Comparison of ENCODE assay signal across 20 cellular contexts in the genomic region with DNA sequence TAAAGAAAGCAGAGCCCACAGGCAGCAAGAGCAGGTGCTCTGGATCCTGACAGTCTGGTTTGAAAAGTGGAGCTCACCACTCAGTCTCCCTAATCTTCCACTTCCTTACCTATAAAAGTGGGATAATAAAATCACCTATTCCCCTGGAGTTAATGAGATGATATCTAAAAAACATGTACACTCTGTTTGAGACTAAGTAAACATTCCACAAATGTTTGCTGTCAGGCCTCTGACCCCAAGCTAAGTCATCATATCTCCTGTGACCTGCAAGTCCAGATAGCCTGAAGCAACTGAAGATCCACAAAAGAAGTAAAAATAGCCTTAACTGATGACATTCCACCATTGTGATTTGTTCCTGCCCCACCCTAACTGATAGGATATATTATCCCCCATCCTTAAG.
DNase-seq lines count a peak whose midpoint lies in the region; ATAC-seq lines count a peak whose summit lies in the region.
"Had no signal": no experiment of that assay in that cellular context is flagged by ENCODE, and none has a peak within 500 bp of the region (broad histone marks: within the 10 kb centered on the region; RNA-seq: fewer than 3 reads in every experiment).

No MANE protein-coding gene starts in this region.

- no peaks in the 10 kb centered on the region for H3K9me2 ChIP-seq in GM23248 (ENCODE audit: insufficient read depth)

- no peak overlapping the region for H3K27ac ChIP-seq in GM23248
- H3K27ac ChIP-seq: psoas muscle, upper lobe of right lung had no signal

- no peak overlapping the region for H3K4me2 ChIP-seq in GM23248 (ENCODE audit: unreplicated experiment)

- no peaks in the 10 kb centered on the region for H4K20me1 ChIP-seq in GM23248 (ENCODE audit: insufficient read depth)

- no peak overlapping the region for H3K9ac ChIP-seq in GM23248

- intact Hi-C loops in head of caudate nucleus (cut with DNase I): no loop called here

- no peaks in the 10 kb centered on the region for H3K9me3 ChIP-seq in GM23248 (ENCODE audit: low read depth)
- H3K9me3 ChIP-seq: psoas muscle, upper lobe of right lung had no signal

- H3K27ac Mint-ChIP-seq in T-cell: no peak overlapping the region
- H3K27ac Mint-ChIP-seq: activated T-helper 17 cell treated with anti-CD3 and anti-CD28 coated beads, Interleukin-2, amount 50 U/mL, for 72 hours; CD4-positive, CD25-positive, alpha-beta regulatory T cell; H9; nephron progenitor cell; T-helper 17 cell had no signal

- peaks cover 45% of the 10 kb centered on the region for H3K4me1 ChIP-seq in GM23248 (ENCODE audit: insufficient read depth)
- H3K4me1 ChIP-seq: psoas muscle, upper lobe of right lung had no signal

- CTCF ChIA-PET in T-cell (lab: Charles Lee): no interaction called here

- no peaks in the 10 kb centered on the region for H3K27me3 ChIP-seq in GM23248 (replicated peaks; ENCODE audit: insufficient read depth)
- H3K27me3 ChIP-seq: upper lobe of right lung had no signal

- no peaks in the 10 kb centered on the region for H3K36me3 Mint-ChIP-seq in T-cell
- H3K36me3 Mint-ChIP-seq: CD4-positive, CD25-positive, alpha-beta regulatory T cell; stimulated activated naive B cell treated with anti-CD40 and anti-IgM and Interleukin-4, amounts not matched to agents 10 μg/mL and 1 μg/mL and 100 μg/mL, for 72 hours had no signal

- in situ Hi-C loops in GM23248 (cut with MboI): no loop called here

- ATAC-seq in T-cell (replicated peaks in 1 of 4): no peak
- ATAC-seq: activated CD4-positive, CD25-positive, alpha-beta regulatory T cell treated with anti-CD3 and anti-CD28 coated beads, Interleukin-2, amount 50 U/mL, for 24 hours; activated T-helper 17 cell treated with anti-CD3 and anti-CD28 coated beads, Interleukin-2, amount 50 U/mL, for 72 hours; psoas muscle; stimulated activated naive B cell treated with anti-CD40 and anti-IgM and Interleukin-4, amounts not matched to agents 10 μg/mL and 1 μg/mL and 100 μg/mL, for 72 hours; T-helper 17 cell; upper lobe of right lung had no signal

- H3K4me3 ChIP-seq in GM23248: no peak overlapping the region
- H3K4me3 ChIP-seq: lung, psoas muscle, upper lobe of right lung had no signal

- H2AFZ ChIP-seq in GM23248: no peak overlapping the region

- POLR2A ChIA-PET in T-cell (lab: Charles Lee): no interaction called here

- H3K4me1 Mint-ChIP-seq in T-cell: no peaks in the 10 kb centered on the region
- H3K4me1 Mint-ChIP-seq: activated T-helper 17 cell treated with anti-CD3 and anti-CD28 coated beads, Interleukin-2, amount 50 U/mL, for 72 hours; CD4-positive, CD25-positive, alpha-beta regulatory T cell; central memory CD8-positive, alpha-beta T cell; stimulated activated naive B cell treated with anti-CD40 and anti-IgM and Interleukin-4, amounts not matched to agents 10 μg/mL and 1 μg/mL and 100 μg/mL, for 72 hours; T-helper 17 cell had no signal

- no peaks in the 10 kb centered on the region for H3K27me3 Mint-ChIP-seq in T-cell
- H3K27me3 Mint-ChIP-seq: activated T-helper 17 cell treated with anti-CD3 and anti-CD28 coated beads, Interleukin-2, amount 50 U/mL, for 72 hours; CD4-positive, CD25-positive, alpha-beta regulatory T cell; central memory CD8-positive, alpha-beta T cell; stimulated activated naive B cell treated with anti-CD40 and anti-IgM and Interleukin-4, amounts not matched to agents 10 μg/mL and 1 μg/mL and 100 μg/mL, for 72 hours; T-helper 17 cell had no signal

- H3K36me3 ChIP-seq in GM23248 (ENCODE audit: low read depth): no peaks in the 10 kb centered on the region
- H3K36me3 ChIP-seq: upper lobe of right lung had no signal

- no peak overlapping the region for H3K4me3 Mint-ChIP-seq in T-cell
- H3K4me3 Mint-ChIP-seq: activated T-helper 17 cell treated with anti-CD3 and anti-CD28 coated beads, Interleukin-2, amount 50 U/mL, for 72 hours; central memory CD8-positive, alpha-beta T cell; nephron progenitor cell; T-helper 17 cell had no signal

- DNase-seq in A172 (ENCODE audit: low spot score) (peak; percentile 90), GM23248 (peak; percentile 10), RPMI7951 (ENCODE audit: low read depth) (peak; percentile 86), kidney tubule cell (ENCODE audit: low spot score) (peak; percentile 88), NCI-H82 (lab: John Stamatoyannopoulos, UW) (no peak), head of caudate nucleus (no peak), T-cell (no peak)
- DNase-seq in activated effector memory CD4-positive, alpha-beta T cell treated with Interleukin-2 at 50 U/mL for 16 hours: no peak
- DNase-seq: CD4-positive, CD25-positive, alpha-beta regulatory T cell; nephron progenitor cell; psoas muscle; RPMI8226; stimulated activated naive B cell treated with anti-CD40 and anti-IgM and Interleukin-4, amounts not matched to agents 10 μg/mL and 1 μg/mL and 100 μg/mL, for 72 hours; T-helper 17 cell; upper lobe of right lung had no signal

- peaks cover 7 to 14% (median 11%) of the 10 kb centered on the region in 3 donors for H3K9me3 Mint-ChIP-seq in T-cell
- H3K9me3 Mint-ChIP-seq: nephron progenitor cell; stimulated activated naive B cell treated with anti-CD40 and anti-IgM and Interleukin-4, amounts not matched to agents 10 μg/mL and 1 μg/mL and 100 μg/mL, for 72 hours had no signal

- peaks cover 38% of the 10 kb centered on the region for H3F3A ChIP-seq in GM23248 (ENCODE audit: insufficient read depth)

- no peaks in the 10 kb centered on the region for H3K79me2 ChIP-seq in GM23248 (ENCODE audit: insufficient read depth)

Comparison
In these comparisons a context has a peak if more than half of its experiments do, and no peak if none do; other contexts are left out.
1. DNase-seq: peak in A172 (single experiment), GM23248 (single experiment), RPMI7951 (single experiment) and kidney tubule cell (single experiment); none in NCI-H82 (single experiment), head of caudate nucleus (0 of 42), activated effector memory CD4-positive, alpha-beta T cell treated with Interleukin-2 at 50 U/mL for 16 hours (single experiment) and T-cell (0 of 34).